Comparison of ENCODE assay signal across 8 cellular contexts in the genomic region with DNA sequence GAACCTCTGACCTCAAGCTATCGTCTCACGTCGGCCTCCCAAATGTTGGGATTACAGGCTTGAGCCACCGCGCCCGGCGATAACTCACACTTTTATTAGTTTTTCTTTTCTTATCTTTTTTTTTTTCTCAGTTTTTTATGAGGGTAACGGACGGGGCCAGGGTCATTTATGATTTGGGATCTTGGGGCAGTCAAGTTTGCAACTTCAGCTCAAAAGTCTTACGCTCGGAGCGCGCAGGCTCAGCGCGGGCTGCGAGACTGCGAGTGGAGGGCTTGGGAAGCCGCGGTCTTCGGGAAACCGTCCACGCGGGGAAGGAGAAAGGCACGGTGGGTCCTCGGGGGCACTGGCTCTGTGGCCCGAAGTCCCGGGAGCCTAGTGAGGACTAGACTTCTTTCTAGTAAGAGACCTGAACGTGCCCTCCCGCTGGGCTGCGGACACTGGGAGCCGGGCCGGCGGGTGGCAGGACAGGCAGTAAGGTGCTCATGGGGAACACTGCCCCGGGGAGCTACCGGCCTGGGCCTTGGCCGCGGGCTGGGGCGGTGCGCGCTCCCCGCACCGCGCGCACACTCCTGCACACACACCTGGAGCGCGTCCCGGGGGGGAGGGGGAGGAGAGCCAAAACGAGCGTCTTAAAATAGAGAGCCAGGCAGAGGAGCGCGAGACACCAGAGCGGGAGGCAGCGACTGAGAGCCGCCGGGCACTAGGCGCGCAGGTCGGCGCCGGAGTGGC. TPM values are rescaled to one million over a fixed set of nuclear protein-coding genes. Genes with fewer than 3 reads are reported as not detected.
DNase-seq lines count a peak whose midpoint lies in the region; ATAC-seq and TF ChIP-seq lines count a peak whose summit lies in the region.

No MANE protein-coding gene starts in this region.

- intact Hi-C loops in left ventricle myocardium superior (cut with micrococcal nuclease) (no loop called here), sigmoid colon (cut with DNase I) (no loop called here)

- 0 out of 2 replicates have a peak overlapping the region, but pooled peaks have one; percentile 6 for H3K4me3 ChIP-seq in WERI-Rb-1 (ENCODE audit: low read depth, low read length)
- H3K4me3 ChIP-seq in sigmoid colon, result peak overlapping the region in 3 of 4 donors; percentile 19 to 33 (median 28)

- no peaks in the 10 kb centered on the region for H3K36me3 ChIP-seq in WERI-Rb-1
- no peaks in the 10 kb centered on the region for H3K36me3 ChIP-seq in sigmoid colon

- no peak for TF ChIP-seq POLR2A in sigmoid colon (IDR thresholded peaks at IDR 0.05)

- DNase-seq in NCI-H2196 (lab: John Stamatoyannopoulos, UW; ENCODE audit: unreplicated experiment) (peak; percentile 38), NCI-H2196 treated with DMSO at 0.1 percent for 48 hours (lab: John Stamatoyannopoulos, UW; ENCODE audit: unreplicated experiment) (no peak), WERI-Rb-1 (no peak), left ventricle myocardium superior (peak; percentile 30), sigmoid colon (no peak), mesenteric fat pad (ENCODE audit: low spot score) (no peak)

- H3K27ac ChIP-seq in WERI-Rb-1 (no peak overlapping the region), sigmoid colon (no peak overlapping the region)

- TF ChIP-seq CTCF in WERI-Rb-1 (IDR thresholded peaks at IDR 0.05; ENCODE audit: low read depth, low read length) (no peak), sigmoid colon (IDR thresholded peaks at IDR 0.05) (no peak)

- H3K9me3 ChIP-seq in WERI-Rb-1 (ENCODE audit: severe bottlenecking) (peaks cover 4% of the 10 kb centered on the region), sigmoid colon (no peaks in the 10 kb centered on the region)

- H3K27me3 ChIP-seq in WERI-Rb-1 (ENCODE audit: insufficient read depth, low read depth, severe bottlenecking) (peaks cover 93% of the 10 kb centered on the region), sigmoid colon (peaks cover 41 to 98% (median 66%) of the 10 kb centered on the region in 3 donors)

- no peak for TF ChIP-seq EP300 in sigmoid colon (IDR thresholded peaks at IDR 0.05)

- whole genome bisulfite sequencing in sigmoid colon, 2 donors, result 1 to 3% methylated on average over 60 of the region's 60 CpGs

- ATAC-seq in left ventricle myocardium superior (peak; percentile 35), GM21786 (IDR thresholded peaks at IDR 0.05; ENCODE audit: unreplicated experiment) (no peak), GM21825 (IDR thresholded peaks at IDR 0.05; ENCODE audit: unreplicated experiment) (no peak)

- H3K4me1 ChIP-seq in sigmoid colon, result peaks cover 0 to 39% (median 36%) of the 10 kb centered on the region in 4 donors

RNA-seq across cellular contexts. Expression of gene BARX2, which starts 0.5 kb away (rescaled TPM):
- total RNA-seq in left ventricle myocardium superior, result not detected
- not detected for total RNA-seq in sigmoid colon
- 10 to 100 TPM; 10.0 to 19.7 (median 12.0) TPM for polyA plus RNA-seq in sigmoid colon
- total RNA-seq in mesenteric fat pad, result not detected

Comparison
In these comparisons a context has a peak if more than half of its experiments do, and no peak if none do; other contexts are left out.
1. DNase-seq: peak in NCI-H2196 (single experiment) and left ventricle myocardium superior (single experiment); none in NCI-H2196 treated with DMSO at 0.1 percent for 48 hours (single experiment), WERI-Rb-1 (single experiment), sigmoid colon (single experiment) and mesenteric fat pad (single experiment).